Comparison of ENCODE assay signal across 8 cellular contexts in genomic region chr3:39107056-39107873, GRCh38. TPM values are rescaled to one million over a fixed set of nuclear protein-coding genes. Genes with fewer than 3 reads are reported as not detected.
A peak's percentile ranks its signal among the peaks of the same experiment; 100 is the strongest.
DNase-seq lines count a peak whose midpoint lies in the region; ATAC-seq and TF ChIP-seq lines count a peak whose summit lies in the region.

GORASP1 (minus strand) TSS chr3:39107627; CDS start chr3:39107541, 86 bp downstream.
TTC21A (plus strand) TSS chr3:39107680; CDS start chr3:39107838, 158 bp downstream.

- H3K4me1 Mint-ChIP-seq in WTC11 = peaks cover 23% of the 10 kb centered on the region
- peaks cover 52% of the 10 kb centered on the region for H3K4me1 Mint-ChIP-seq in central memory CD8-positive, alpha-beta T cell

- 0 to 1% (median 0%) methylated on average over 26 to 97 of the region's 97 CpGs for WGBS in spleen, 5 donors

- no peak for TF ChIP-seq CTCF in WTC11 (IDR thresholded peaks at IDR 0.05)
- TF ChIP-seq CTCF in spleen (IDR thresholded peaks at IDR 0.05 in 8 of 11, conservative IDR thresholded peaks at IDR 0.05 in 3 of 11) = peak in 2 of 11 experiments; percentile 7 to 31

- H3K4me3 ChIP-seq in spleen = peak within 1 kb of the TSS; percentile 74 to 97 (median 84)

- no peaks in the 10 kb centered on the region for H3K36me3 Mint-ChIP-seq in WTC11
- peaks cover 12% of the 10 kb centered on the region for H3K36me3 Mint-ChIP-seq in central memory CD8-positive, alpha-beta T cell (ENCODE audit: insufficient read depth)

- no peaks in the 10 kb centered on the region for H3K27me3 ChIP-seq in spleen (replicated peaks in 1 of 7)

- ATAC-seq in GM18505 (IDR thresholded peaks at IDR 0.05; ENCODE audit: unreplicated experiment) (peak; percentile 48), HG02981 (IDR thresholded peaks at IDR 0.05; ENCODE audit: unreplicated experiment) (peak; percentile 38), WTC11 (peak; percentile 65)
- ATAC-seq in central memory CD8-positive, alpha-beta T cell (replicated peaks; ENCODE audit: extremely low read depth, poor library complexity, severe bottlenecking) = peak; percentile 55

- POLR2A ChIA-PET in WTC11 (lab: Charles Lee) = interaction anchor here (0.6 to 1.2 kb wide), 4 partner anchors 44 to 181 kb away, joined by 3 to 4 read pairs (median 3); no protein-coding TSS in a partner anchor

- H3K4me3 Mint-ChIP-seq in WTC11 = peak within 1 kb of the TSS; percentile 99
- H3K4me3 Mint-ChIP-seq in central memory CD8-positive, alpha-beta T cell = peak within 1 kb of the TSS; percentile 88

- CTCF ChIA-PET in WTC11 (lab: Charles Lee) = interaction anchor here (0.7 to 3.0 kb wide), 10 partner anchors 18 to 271 kb away, joined by 3 to 44 read pairs (median 5); partner anchors contain the start of gene XIRP1

- H3K9me3 ChIP-seq in spleen = no peaks in the 10 kb centered on the region

- H3K4me1 ChIP-seq in spleen = peaks cover 12 to 68% (median 54%) of the 10 kb centered on the region in 6 donors

- H3K36me3 ChIP-seq in spleen = peaks cover 0 to 35% (median 0%) of the 10 kb centered on the region in 6 donors

- no peak within 1 kb of the TSS; the same call in none of the 2 replicates for H3K27ac Mint-ChIP-seq in WTC11
- H3K27ac Mint-ChIP-seq in central memory CD8-positive, alpha-beta T cell (ENCODE audit: low read depth) = peak within 1 kb of the TSS; percentile 94

- intact Hi-C loops in spleen (cut with DNase I; ENCODE audit: low total_unique reads) = loop anchor here (10.0 kb wide), 1 partner anchor 188 kb away; no protein-coding TSS in a partner anchor

- peak within 1 kb of the TSS; percentile 82 to 94 (median 92) for H3K27ac ChIP-seq in spleen

- no peaks in the 10 kb centered on the region for H3K9me3 Mint-ChIP-seq in WTC11
- no peaks in the 10 kb centered on the region for H3K9me3 Mint-ChIP-seq in central memory CD8-positive, alpha-beta T cell

- peaks cover 16% of the 10 kb centered on the region for H3K27me3 Mint-ChIP-seq in WTC11 (ENCODE audit: low read depth)
- no peaks in the 10 kb centered on the region for H3K27me3 Mint-ChIP-seq in central memory CD8-positive, alpha-beta T cell

- TF ChIP-seq POLR2A in GM18505 (IDR thresholded peaks at IDR 0.05; ENCODE audit: borderline replicate concordance, extremely low read depth, insufficient read depth, insufficient read length) (peak; percentile 47), spleen (IDR thresholded peaks at IDR 0.05) (peak in 1 of 3 donors; percentile 14)

- DNase-seq in 8988T (peak; percentile 96), NCI-H2107 treated with DMSO at 0.1 percent for 48 hours (lab: John Stamatoyannopoulos, UW; ENCODE audit: unreplicated experiment) (peak; percentile 9), WTC11 (ENCODE audit: low spot score) (peak; percentile 83), islet precursor cell (peak; percentile 94), spleen (peak; percentile 96)
- peak in 1 of 2 donors; percentile 34 for DNase-seq in central memory CD8-positive, alpha-beta T cell (ENCODE audit: low spot score in 2 of 2)

TF ChIP-seq in WTC11, 78 proteins besides CTCF, POLR2A, EP300 and RAD21 (continues in another document):
- TF ChIP-seq ELF4 (CRISPR knock-in tag; IDR thresholded peaks at IDR 0.05; ENCODE audit: low read depth) = no peak
- TF ChIP-seq ZNF219 (CRISPR knock-in tag; IDR thresholded peaks at IDR 0.05; ENCODE audit: borderline replicate concordance) = no peak
- TF ChIP-seq MAX (CRISPR knock-in tag; IDR thresholded peaks at IDR 0.05) = peak; percentile 59; the same call in 1 of the 2 replicates
- TF ChIP-seq SMAD4 (CRISPR knock-in tag; IDR thresholded peaks at IDR 0.05) = no peak
- TF ChIP-seq ATF2 (CRISPR knock-in tag; IDR thresholded peaks at IDR 0.05; ENCODE audit: borderline replicate concordance, low read depth) = no peak
- TF ChIP-seq E2F5 (CRISPR knock-in tag; IDR thresholded peaks at IDR 0.05) = no peak
- no peak for TF ChIP-seq IRF2 (CRISPR knock-in tag; IDR thresholded peaks at IDR 0.05; ENCODE audit: borderline replicate concordance, low read depth)
- TF ChIP-seq CBFB (CRISPR knock-in tag; IDR thresholded peaks at IDR 0.05; ENCODE audit: low read depth) = no peak
- TF ChIP-seq ATF3 (CRISPR knock-in tag; conservative IDR thresholded peaks at IDR 0.05) = no peak
- TF ChIP-seq ZMAT4 (CRISPR knock-in tag; IDR thresholded peaks at IDR 0.05) = no peak
- no peak for TF ChIP-seq EMX1 (CRISPR knock-in tag; IDR thresholded peaks at IDR 0.05)
- TF ChIP-seq ZNF263 (CRISPR knock-in tag; IDR thresholded peaks at IDR 0.05; ENCODE audit: low read depth) = no peak
- TF ChIP-seq PRDM15 (CRISPR knock-in tag; IDR thresholded peaks at IDR 0.05) = no peak
- TF ChIP-seq NFATC4 (CRISPR knock-in tag; IDR thresholded peaks at IDR 0.05) = no peak
- TF ChIP-seq CREB1 (CRISPR knock-in tag; IDR thresholded peaks at IDR 0.05) = no peak
- TF ChIP-seq CREM (CRISPR knock-in tag; IDR thresholded peaks at IDR 0.05) = peak; percentile 86; the same call in 1 of the 2 replicates
- TF ChIP-seq GABPB1 (CRISPR knock-in tag; IDR thresholded peaks at IDR 0.05) = no peak
- TF ChIP-seq SP1 (CRISPR knock-in tag; conservative IDR thresholded peaks at IDR 0.05) = peak; percentile 80; the same call in 1 of the 2 replicates
- no peak for TF ChIP-seq ESRRA (CRISPR knock-in tag; IDR thresholded peaks at IDR 0.05; ENCODE audit: borderline replicate concordance)

RNA-seq across cellular contexts. Expression of gene GORASP1, which starts in this region (rescaled TPM):
- total RNA-seq in WTC11 (2021) (44.6 to 50.7 TPM (median 47.4 TPM) in 3 replicates), spleen (10 to 100 TPM; 47.3 to 74.5 (median 65.5) TPM)
- 10 to 100 TPM; 20.6 to 35.5 (median 26.3) TPM for polyA plus RNA-seq in spleen

RNA-seq across cellular contexts. Expression of gene TTC21A, which starts in this region (rescaled TPM):
- total RNA-seq in WTC11 (2021) (3.8 to 4.6 TPM (median 4.4 TPM) in 3 replicates), spleen (10 to 100 TPM; 11.6 to 17.5 (median 13.2) TPM)
- 10 to 100 TPM; 15.2 to 34.3 (median 18.6) TPM for polyA plus RNA-seq in spleen
